8 cellular contexts compared by ENCODE assay signal in the genomic region with DNA sequence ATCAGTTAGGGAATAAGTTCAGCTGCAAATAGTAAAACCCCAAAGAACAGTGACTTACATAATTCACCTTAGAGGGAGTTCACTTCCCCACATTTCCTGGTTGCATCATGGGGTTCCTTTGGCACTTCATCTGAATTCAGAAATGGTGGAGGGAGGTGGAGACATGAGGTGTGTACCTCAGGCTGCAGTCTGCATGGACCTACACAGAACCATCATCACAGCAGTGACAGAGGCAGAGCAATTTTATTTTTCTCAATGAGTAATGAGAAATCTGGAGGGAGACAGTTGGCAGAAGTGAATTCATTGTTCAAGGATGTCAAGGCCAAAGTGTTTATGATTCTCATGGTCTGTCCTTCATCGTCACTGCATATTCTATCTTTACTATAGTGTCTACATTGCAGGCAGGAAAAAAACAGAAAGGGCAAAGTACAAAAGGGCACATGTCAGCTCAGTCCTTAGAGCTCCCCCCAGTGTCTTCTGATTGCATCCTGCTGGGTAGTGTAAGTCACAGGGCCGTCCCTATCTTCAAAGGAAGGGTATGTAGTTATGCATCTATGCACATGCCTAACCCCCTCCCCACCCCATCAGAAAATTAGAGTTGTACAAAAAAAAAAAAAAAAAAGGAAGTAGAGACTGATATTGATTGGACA.
A peak's percentile ranks its signal among the peaks of the same experiment; 100 is the strongest.
DNase-seq lines count a peak whose midpoint lies in the region; ATAC-seq and TF ChIP-seq lines count a peak whose summit lies in the region.

No MANE protein-coding gene starts in this region.

- no peak overlapping the region for H3K27ac ChIP-seq in Panc1 (ENCODE audit: low read length)

- H3K4me1 Mint-ChIP-seq in MCF 10A (ENCODE audit: insufficient read depth, unreplicated experiment) = no peaks in the 10 kb centered on the region

- ATAC-seq in GM18508 (IDR thresholded peaks at IDR 0.05; ENCODE audit: insufficient read depth, unreplicated experiment) (peak; percentile 76), HG02943 (IDR thresholded peaks at IDR 0.05; ENCODE audit: low read depth, unreplicated experiment) (peak; percentile 88), Panc1 (peak; percentile 75), left colon (peak; percentile 100), HG03457 (IDR thresholded peaks at IDR 0.05; ENCODE audit: unreplicated experiment) (no peak), GM21576 (IDR thresholded peaks at IDR 0.05; ENCODE audit: unreplicated experiment) (no peak)

- no peaks in the 10 kb centered on the region for H3K36me3 Mint-ChIP-seq in MCF 10A (ENCODE audit: insufficient read depth, unreplicated experiment)

- no peak overlapping the region for H3K4me3 Mint-ChIP-seq in MCF 10A (ENCODE audit: unreplicated experiment)

- TF ChIP-seq CTCF in Panc1 (IDR thresholded peaks at IDR 0.05) (peak; percentile 49), MCF 10A (IDR thresholded peaks at IDR 0.05; ENCODE audit: unreplicated experiment) (no peak)

- H3K9me3 Mint-ChIP-seq in MCF 10A (ENCODE audit: unreplicated experiment) = no peaks in the 10 kb centered on the region

- H3K27me3 Mint-ChIP-seq in MCF 10A (ENCODE audit: insufficient read depth, unreplicated experiment) = peaks cover 23% of the 10 kb centered on the region

- CTCF ChIA-PET in Panc1 (lab: Charles Lee) = no interaction called here
- CTCF ChIA-PET in MCF 10A (lab: Yijun Ruan, JAX) = interaction anchor here (0.5 to 1.2 kb wide), 3 partner anchors 10 to 76 kb away, joined by 3 read pairs; no protein-coding TSS in a partner anchor

- no peak overlapping the region for H3K4me3 ChIP-seq in Panc1 (ENCODE audit: low read depth in 2 of 2, low read length in 2 of 2)

- POLR2A ChIA-PET in Panc1 (lab: Charles Lee) = no interaction called here
- POLR2A ChIA-PET in MCF 10A (lab: Yijun Ruan, JAX) = no interaction called here

- no peak overlapping the region for H3K27ac Mint-ChIP-seq in MCF 10A (ENCODE audit: low read depth, unreplicated experiment)

- H3K9me3 ChIP-seq in Panc1 (ENCODE audit: control insufficient read depth, insufficient read depth, low read depth, low read length) = no peaks in the 10 kb centered on the region

- intact Hi-C loops in Panc1 (cut with micrococcal nuclease; ENCODE audit: unreplicated experiment) (no loop called here), left colon (cut with DNase I, micrococcal nuclease) (no loop called here), MCF 10A (cut with micrococcal nuclease) (no loop called here)

- DNase-seq in Panc1 (ENCODE audit: low read depth, low spot score) (peak; percentile 12), left colon (peak in 1 of 2 donors; percentile 23), MCF 10A (ENCODE audit: unreplicated experiment) (no peak), ACHN (no peak)

- BruUV-seq in Panc1 (replicated peaks; lab: Mats Ljungman, UMichigan) (no TSS peak), MCF 10A (replicated peaks; lab: Mats Ljungman, UMichigan) (no TSS peak)

- no peaks in the 10 kb centered on the region for H3K36me3 ChIP-seq in Panc1 (ENCODE audit: control insufficient read depth, insufficient read depth, low read length)

- H3K27me3 ChIP-seq in Panc1 (ENCODE audit: control insufficient read depth, insufficient read depth, low read length) = peaks cover 3% of the 10 kb centered on the region; the same call in 1 of the 2 replicates

- H3K4me1 ChIP-seq in Panc1 (ENCODE audit: control insufficient read depth, insufficient read depth, low read length) = no peaks in the 10 kb centered on the region

- in situ Hi-C loops in Panc1 (cut with HindIII; ENCODE audit: low pct_unique_long_range_greater_than_20kb, low sequenced_read_pairs) (no loop called here), ACHN (cut with HindIII; ENCODE audit: low pct_ligation_motif_present, low pct_unique_long_range_greater_than_20kb, low sequenced_read_pairs) (no loop called here)

Comparison
In these comparisons a context has a peak if more than half of its experiments do, and no peak if none do; other contexts are left out.
1. ATAC-seq: peak in GM18508 (single experiment), HG02943 (single experiment), Panc1 (single experiment) and left colon (single experiment); none in HG03457 (single experiment) and GM21576 (single experiment).